ENCODE assay signal across 16 cellular contexts in genomic region chr19:35120898-35121297, GRCh38. TPM values are rescaled to one million over a fixed set of nuclear protein-coding genes. Genes with fewer than 3 reads are reported as not detected.
A peak's percentile ranks its signal among the peaks of the same experiment; 100 is the strongest.
DNase-seq lines count a peak whose midpoint lies in the region; ATAC-seq, FAIRE-seq and TF ChIP-seq lines count a peak whose summit lies in the region.
"Had no signal": no experiment of that assay in that cellular context is flagged by ENCODE, and none has a peak within 500 bp of the region (broad histone marks: within the 10 kb centered on the region; RNA-seq: fewer than 3 reads in every experiment).

No MANE protein-coding gene starts in this region.

- H3K27me3 ChIP-seq in Caco-2 (replicated peaks; ENCODE audit: control insufficient read depth, insufficient read depth, low read length) = no peaks in the 10 kb centered on the region
- H3K27me3 ChIP-seq: cardiac muscle cell, neural progenitor cell had no signal

- H3K27ac Mint-ChIP-seq in MCF 10A (ENCODE audit: low read depth, unreplicated experiment) (peak overlapping the region; percentile 49), Caco-2 (ENCODE audit: unreplicated experiment) (no peak overlapping the region)
- H3K27ac Mint-ChIP-seq: neural progenitor cell had no signal

- no peak overlapping the region for H3K4me3 Mint-ChIP-seq in MCF 10A (ENCODE audit: unreplicated experiment)
- no peak overlapping the region for H3K4me3 Mint-ChIP-seq in Caco-2 (ENCODE audit: unreplicated experiment)
- H3K4me3 Mint-ChIP-seq: neural progenitor cell had no signal

- TF ChIP-seq CTCF in MCF 10A (IDR thresholded peaks at IDR 0.05; ENCODE audit: unreplicated experiment) = no peak
- no peak for TF ChIP-seq CTCF in Caco-2 (IDR thresholded peaks at IDR 0.05; ENCODE audit: insufficient read depth in 1 of 2, low read depth in 1 of 2, low read length in 1 of 2, severe bottlenecking in 1 of 2, unreplicated experiment in 1 of 2)

- BruUV-seq in MCF 10A (replicated peaks; lab: Mats Ljungman, UMichigan) (no TSS peak), Caco-2 (replicated peaks; lab: Mats Ljungman, UMichigan) (no TSS peak)

- peaks cover 19% of the 10 kb centered on the region for H3K4me1 ChIP-seq in Caco-2

- POLR2A ChIA-PET in MCF 10A (lab: Yijun Ruan, JAX) = interaction anchor here (1.2 to 2.3 kb wide), 2 partner anchors 23 to 25 kb away, joined by 3 to 8 read pairs; no protein-coding TSS in a partner anchor
- POLR2A ChIA-PET in Caco-2 (lab: Charles Lee) = no interaction called here

- intact Hi-C loops in MCF 10A (cut with micrococcal nuclease) = no loop called here
- intact Hi-C loops in left colon (cut with DNase I, micrococcal nuclease) = no loop called here
- intact Hi-C loops in Caco-2 (cut with micrococcal nuclease; ENCODE audit: unreplicated experiment) = no loop called here

- peaks cover 77% of the 10 kb centered on the region for H3K4me1 Mint-ChIP-seq in MCF 10A (ENCODE audit: insufficient read depth, unreplicated experiment)
- H3K4me1 Mint-ChIP-seq in Caco-2 (ENCODE audit: low read depth, unreplicated experiment) = peaks cover 36% of the 10 kb centered on the region

- no peaks in the 10 kb centered on the region for H3K27me3 Mint-ChIP-seq in MCF 10A (ENCODE audit: insufficient read depth, unreplicated experiment)
- H3K27me3 Mint-ChIP-seq in Caco-2 (ENCODE audit: insufficient read depth, unreplicated experiment) = no peaks in the 10 kb centered on the region

- TF ChIP-seq POLR2A in H54 (IDR thresholded peaks at IDR 0.05; ENCODE audit: low read depth, low read length) = no peak

- no peak for FAIRE-seq in H54 (lab: Jason Lieb, UNC)

- peaks cover 11% of the 10 kb centered on the region for H3K36me3 Mint-ChIP-seq in MCF 10A (ENCODE audit: insufficient read depth, unreplicated experiment)
- H3K36me3 Mint-ChIP-seq in Caco-2 (ENCODE audit: insufficient read depth, unreplicated experiment) = peaks cover 8% of the 10 kb centered on the region
- H3K36me3 Mint-ChIP-seq: neural progenitor cell had no signal

- H3K36me3 ChIP-seq in Caco-2 (ENCODE audit: control insufficient read depth, insufficient read depth, low read length) = peaks cover 3% of the 10 kb centered on the region; the same call in 1 of the 2 replicates
- H3K36me3 ChIP-seq: cardiac muscle cell, lower lobe of right lung, neural progenitor cell had no signal

- peak overlapping the region; percentile 31 for H3K27ac ChIP-seq in substantia nigra (ENCODE audit: low read depth, low read length, poor library complexity, severe bottlenecking)
- H3K27ac ChIP-seq: cardiac muscle cell, lower lobe of right lung, neural progenitor cell had no signal

- no peak overlapping the region for H3K4me3 ChIP-seq in Caco-2 (ENCODE audit: low read depth, low read length)
- H3K4me3 ChIP-seq: cardiac muscle cell, lower lobe of right lung, neural progenitor cell, smooth muscle cell had no signal

- H3K9me3 ChIP-seq in Caco-2 = no peaks in the 10 kb centered on the region
- H3K9me3 ChIP-seq: lower lobe of right lung had no signal

- CTCF ChIA-PET in MCF 10A (lab: Yijun Ruan, JAX) = interaction anchor here (0.6 to 2.0 kb wide), 6 partner anchors 13 to 1252 kb away, joined by 3 to 8 read pairs (median 4); no protein-coding TSS in a partner anchor
- CTCF ChIA-PET in Caco-2 (lab: Charles Lee) = no interaction called here

- H3K9me3 Mint-ChIP-seq in MCF 10A (ENCODE audit: unreplicated experiment) (no peaks in the 10 kb centered on the region), Caco-2 (ENCODE audit: unreplicated experiment) (no peaks in the 10 kb centered on the region)
- H3K9me3 Mint-ChIP-seq: neural progenitor cell had no signal

- DNase-seq in H54 (ENCODE audit: insufficient read length, low spot score) (peak; percentile 84), MCF 10A (ENCODE audit: unreplicated experiment) (peak; percentile 80), left colon (peak in 1 of 2 donors; percentile 75), substantia nigra (lab: John Stamatoyannopoulos, UW) (no peak), T-helper 1 cell (no peak), T-helper 2 cell (no peak), Caco-2 (no peak)
- DNase-seq: activated naive CD4-positive, alpha-beta T cell treated with Interleukin-2 at 50 U/mL for 16 hours; DMS79; lower lobe of right lung; NCI-H2081 treated with DMSO at 0.1 percent for 48 hours had no signal

- ATAC-seq in left colon (peak; percentile 13), HG02981 (IDR thresholded peaks at IDR 0.05; ENCODE audit: unreplicated experiment) (no peak)
- ATAC-seq: lower lobe of right lung had no signal

RNA-seq across cellular contexts. Expression of gene FXYD3, which starts 5.3 kb away (rescaled TPM):
- total RNA-seq in MCF 10A (2022) = 4.3 and 6.9 TPM in 2 replicates
- 1,000 to 10,000 TPM; 4,169 to 4,218 TPM for total RNA-seq in left colon
- 26.8 and 36.7 TPM in 2 replicates for total RNA-seq in Caco-2 (2022)
- total RNA-seq: activated CD8-positive, alpha-beta memory T cell treated with anti-CD3 and anti-CD28 coated beads for 36 hours; cardiac muscle cell had no signal

RNA-seq across cellular contexts. Expression of gene LGI4, which starts 14.0 kb away (rescaled TPM):
- total RNA-seq in MCF 10A (2022) (0.91 TPM in 1 of 2 replicates, not detected in the other), left colon (10 to 100 TPM in 1 of 2 donors, 1 to 10 TPM in 1; 9.7 to 14.2 TPM), Caco-2 (2022) (0.37 and 0.43 TPM in 2 replicates)
- total RNA-seq: activated CD8-positive, alpha-beta memory T cell treated with anti-CD3 and anti-CD28 coated beads for 36 hours had no signal

RNA-seq across cellular contexts. Expression of gene FXYD1, which starts 17.7 kb away (rescaled TPM):
- total RNA-seq in MCF 10A (2022) (not detected in 2 replicates), left colon (10 to 100 TPM in 1 of 2 donors, 1 to 10 TPM in 1; 7.7 to 30.3 TPM), Caco-2 (2022) (not detected in 2 replicates)
- total RNA-seq: activated CD8-positive, alpha-beta memory T cell treated with anti-CD3 and anti-CD28 coated beads for 36 hours had no signal

RNA-seq across cellular contexts. Expression of gene FXYD7, which starts 22.2 kb away (rescaled TPM):
- not detected in 2 replicates for total RNA-seq in MCF 10A (2022)
- not detected for total RNA-seq in left colon
- not detected in 2 replicates for total RNA-seq in Caco-2 (2022)
- total RNA-seq: activated CD8-positive, alpha-beta memory T cell treated with anti-CD3 and anti-CD28 coated beads for 36 hours; lower lobe of right lung; smooth muscle cell had no signal

RNA-seq across cellular contexts. Expression of gene FXYD5, which starts 33.6 kb away (rescaled TPM):
- total RNA-seq in MCF 10A (2022) (150 and 159 TPM in 2 replicates), left colon (10 to 100 TPM; 14.9 to 18.3 TPM), Caco-2 (2022) (20.2 and 20.4 TPM in 2 replicates)

Comparison
In these comparisons a context has a peak if more than half of its experiments do, and no peak if none do; other contexts are left out.
1. DNase-seq: peak in H54 (single experiment) and MCF 10A (single experiment); none in substantia nigra (0 of 49), T-helper 1 cell (0 of 5), T-helper 2 cell (0 of 5) and Caco-2 (0 of 2).
2. RNA of gene FXYD3, which starts 5.3 kb away (total RNA-seq): 4,169 to 4,218 TPM in left colon; 26.8 to 36.7 TPM in Caco-2 and 4.3 to 6.9 TPM in MCF 10A; every median in the first group is over 100 times any median in the second.